10 cellular contexts compared by ENCODE assay signal in the genomic region with DNA sequence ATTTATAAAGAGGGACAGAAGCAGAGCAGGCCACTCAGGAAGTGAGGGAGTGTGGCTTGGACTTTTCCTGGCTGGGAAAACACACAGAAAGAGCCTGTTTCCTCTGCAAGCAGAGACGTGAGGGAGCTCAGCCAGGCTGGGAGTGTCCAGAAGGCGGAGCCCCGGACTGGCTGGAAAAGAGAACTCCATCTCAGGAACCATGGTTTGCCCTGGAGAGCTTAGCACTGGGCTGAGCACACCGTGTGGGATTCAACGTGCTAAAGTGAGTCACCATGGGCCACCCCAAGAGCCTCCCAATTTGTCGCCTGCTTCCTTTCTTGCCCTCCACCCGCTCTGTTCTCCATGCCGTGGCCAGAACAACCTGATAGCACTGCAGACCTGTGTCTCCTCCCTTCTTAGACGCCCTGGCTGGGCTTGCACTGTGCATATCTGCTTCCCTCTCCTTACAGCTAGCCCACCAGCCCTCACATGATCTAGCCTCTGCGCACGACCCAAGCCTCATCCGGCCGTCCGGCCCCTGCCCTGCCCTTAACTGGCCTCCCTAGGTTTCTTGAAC. TPM values are rescaled to one million over a fixed set of nuclear protein-coding genes. Genes with fewer than 3 reads are reported as not detected.
DNase-seq lines count a peak whose midpoint lies in the region; ATAC-seq, FAIRE-seq and TF ChIP-seq lines count a peak whose summit lies in the region.
"Had no signal": no experiment of that assay in that cellular context is flagged by ENCODE, and none has a peak within 500 bp of the region (broad histone marks: within the 10 kb centered on the region; RNA-seq: fewer than 3 reads in every experiment).

No MANE protein-coding gene starts in this region.

- WGBS in mammary epithelial cell (ENCODE audit: low coverage, missing lambda C conversion rate) = 68% methylated on average over 14 of the region's 14 CpGs

- H3K9ac ChIP-seq in HCT116 (ENCODE audit: low read length) = no peak overlapping the region
- H3K9ac ChIP-seq in mammary epithelial cell (ENCODE audit: insufficient read depth, low read length) = no peak overlapping the region

- H3K36me3 Mint-ChIP-seq in T-helper 17 cell (ENCODE audit: low read depth) = peaks cover 4% of the 10 kb centered on the region

- H3K27me3 ChIP-seq in HCT116 (ENCODE audit: insufficient read depth, low read length) (no peaks in the 10 kb centered on the region), mammary epithelial cell (ENCODE audit: insufficient read depth, low read length) (no peaks in the 10 kb centered on the region), gastrocnemius medialis (no peaks in the 10 kb centered on the region)

- no TSS peak for BruUV-seq in HCT116 (replicated peaks; lab: Mats Ljungman, UMichigan)
- BruUV-seq in mammary epithelial cell (replicated peaks; lab: Mats Ljungman, UMichigan) = no TSS peak

- H2AFZ ChIP-seq in HCT116 (ENCODE audit: low read depth, low read length, poor library complexity, severe bottlenecking) = no peak overlapping the region
- peak overlapping the region; percentile 71 for H2AFZ ChIP-seq in mammary epithelial cell (ENCODE audit: low read depth, low read length)

- H3K4me3 Mint-ChIP-seq in T-helper 17 cell = no peak overlapping the region

- ATAC-seq in HCT116 (no peak), gastrocnemius medialis (peak; percentile 63 to 69), T-helper 17 cell (no peak)

- H3K27ac Mint-ChIP-seq in T-helper 17 cell = no peak overlapping the region

- dilution Hi-C loops in mammary epithelial cell (cut with HindIII; ENCODE audit: low sequenced_read_pairs) = loop anchor here (5.0 kb wide), 1 partner anchor 48 kb away; no protein-coding TSS in a partner anchor

- H3K4me1 ChIP-seq in HCT116 (ENCODE audit: control insufficient read depth in 1 of 2, insufficient read depth in 2 of 2, low read length in 2 of 2) (peaks cover 21 to 38% of the 10 kb centered on the region in 2 experiments), mammary epithelial cell (ENCODE audit: insufficient read depth, low read length) (peaks cover 38% of the 10 kb centered on the region), gastrocnemius medialis (peaks cover 7 to 12% of the 10 kb centered on the region in 2 donors)

- no peak overlapping the region for H3K27ac ChIP-seq in HCT116 (ENCODE audit: low read depth, low read length)
- H3K27ac ChIP-seq in mammary epithelial cell (ENCODE audit: insufficient read depth, low read depth, low read length) = peak overlapping the region; percentile 85
- peak overlapping the region; percentile 40 to 71 (median 64) for H3K27ac ChIP-seq in gastrocnemius medialis

- FAIRE-seq in GM12892 (lab: Jason Lieb, UNC) = no peak
- FAIRE-seq: HTR-8/SVneo had no signal

- no peaks in the 10 kb centered on the region for H3K36me3 ChIP-seq in HCT116 (ENCODE audit: control insufficient read depth in 1 of 2, insufficient read depth in 2 of 2, low read length in 2 of 2)
- H3K36me3 ChIP-seq in mammary epithelial cell (ENCODE audit: insufficient read depth, low read length) = no peaks in the 10 kb centered on the region
- no peaks in the 10 kb centered on the region for H3K36me3 ChIP-seq in gastrocnemius medialis

- no peak for TF ChIP-seq CTCF in HCT116 (IDR thresholded peaks at IDR 0.05 in 2 of 3, conservative IDR thresholded peaks at IDR 0.05 in 1 of 3; ENCODE audit: borderline replicate concordance in 1 of 3, insufficient read depth in 1 of 3, low read depth in 2 of 3, low read length in 2 of 3)
- no peak for TF ChIP-seq CTCF in mammary epithelial cell (conservative IDR thresholded peaks at IDR 0.05 in 1 of 2, IDR thresholded peaks at IDR 0.05 in 1 of 2; ENCODE audit: extremely low read depth in 1 of 2, insufficient read depth in 1 of 2, low read depth in 1 of 2, low read length in 2 of 2)
- TF ChIP-seq CTCF in gastrocnemius medialis (IDR thresholded peaks at IDR 0.05 in 4 of 5, conservative IDR thresholded peaks at IDR 0.05 in 1 of 5) = peak in 1 of 5 experiments; percentile 22

- H3K9me3 ChIP-seq in HCT116 (ENCODE audit: control insufficient read depth in 1 of 2, insufficient read depth in 1 of 2, low read depth in 1 of 2, low read length in 2 of 2) (no peaks in the 10 kb centered on the region), mammary epithelial cell (replicated peaks; ENCODE audit: insufficient read depth, low read length) (no peaks in the 10 kb centered on the region), gastrocnemius medialis (no peaks in the 10 kb centered on the region), T-helper 17 cell (ENCODE audit: control insufficient read depth, low read length, poor library complexity, severe bottlenecking) (no peaks in the 10 kb centered on the region)

- 0 out of 2 replicates have a peak, but pooled peaks cover 5% of the 10 kb centered on the region for H3K9me2 ChIP-seq in HCT116 (ENCODE audit: insufficient read depth)

- H3K4me2 ChIP-seq in HCT116 (ENCODE audit: low read length) (peak overlapping the region; percentile 63), mammary epithelial cell (ENCODE audit: insufficient read depth, low read depth, low read length) (peak overlapping the region; percentile 17)

- no peak for TF ChIP-seq RAD21 in HCT116 (IDR thresholded peaks at IDR 0.05; ENCODE audit: low read depth)

- H3K79me2 ChIP-seq in HCT116 (ENCODE audit: insufficient read depth, low read length) (peaks cover 18% of the 10 kb centered on the region; the same call in 1 of the 2 replicates), mammary epithelial cell (ENCODE audit: insufficient read depth, low read length) (peaks cover 68% of the 10 kb centered on the region)

- intact Hi-C loops in HCT116 (cut with micrococcal nuclease) (no loop called here), mammary epithelial cell (cut with micrococcal nuclease) (loop anchor here (5.0 kb wide), 2 partner anchors 37 to 52 kb away; a partner anchor contains a TSS), gastrocnemius medialis (cut with DNase I; ENCODE audit: low total_unique reads) (no loop called here)

- H3K4me3 ChIP-seq in HCT116 (replicated peaks in 1 of 2; ENCODE audit: low read depth in 1 of 2, low read length in 2 of 2) (no peak overlapping the region), mammary epithelial cell (replicated peaks in 1 of 3; ENCODE audit: insufficient read depth in 1 of 3, low read depth in 2 of 3, low read length in 3 of 3) (no peak overlapping the region), gastrocnemius medialis (peak overlapping the region in 1 of 4 donors; percentile 42)

- TF ChIP-seq POLR2A in HCT116 (IDR thresholded peaks at IDR 0.05; ENCODE audit: borderline replicate concordance, extremely low read depth, insufficient read depth, insufficient read length) (no peak), gastrocnemius medialis (IDR thresholded peaks at IDR 0.05) (no peak), GM12892 (IDR thresholded peaks at IDR 0.05; ENCODE audit: low read depth, low read length) (no peak)

- RAD21 ChIA-PET in HCT116 (lab: Charles Lee; ENCODE audit: low non-redundant PET in 1 of 2, low total read pairs in 2 of 2, uncharacterized antibody in 2 of 2, unreplicated experiment in 2 of 2) = no interaction called here

- H4K20me1 ChIP-seq in HCT116 (ENCODE audit: insufficient read depth) (no peaks in the 10 kb centered on the region), mammary epithelial cell (ENCODE audit: insufficient read depth, low read length) (no peaks in the 10 kb centered on the region)

- DNase-seq in HCT116 (ENCODE audit: low read depth, low spot score) (no peak), mammary epithelial cell (peak; percentile 62), kidney tubule cell (ENCODE audit: low spot score) (peak; percentile 77), gastrocnemius medialis (peak; percentile 31 to 40), activated gamma-delta T cell treated with Interleukin-2 at 50 U/mL for 16 hours (no peak), T-helper 17 cell (no peak), NCI-H82 treated with DMSO at 0.1 percent for 48 hours (lab: John Stamatoyannopoulos, UW; ENCODE audit: unreplicated experiment) (no peak), GM12892 (ENCODE audit: insufficient read length) (no peak)
- DNase-seq: RPMI8226 had no signal

- H3K4me1 Mint-ChIP-seq in T-helper 17 cell = peaks cover 5% of the 10 kb centered on the region

- in situ Hi-C loops in mammary epithelial cell (cut with MboI; ENCODE audit: low sequenced_read_pairs in 2 of 2) = no loop called here
- in situ Hi-C loops in gastrocnemius medialis (cut with MboI; ENCODE audit: low sequenced_read_pairs in 4 of 4) = no loop called here

- POLR2A ChIA-PET in HCT116 (lab: Charles Lee) = interaction anchor here (2.1 kb wide), 1 partner anchor 21 kb away, joined by 4 read pairs; no protein-coding TSS in a partner anchor

- peaks cover 33% of the 10 kb centered on the region for H3K27me3 Mint-ChIP-seq in T-helper 17 cell

- CTCF ChIA-PET in HCT116 (lab: Charles Lee) = no interaction called here
- CTCF ChIA-PET in mammary epithelial cell (lab: Charles Lee; ENCODE audit: low non-redundant PET) = interaction anchor here (0.6 kb wide), 1 partner anchor 52 kb away, joined by 3 read pairs; a partner anchor contains a TSS

TF ChIP-seq in HCT116, 20 proteins besides CTCF, POLR2A, EP300 and RAD21 (continues in another document):
- TF ChIP-seq POLR2AphosphoS5 (IDR thresholded peaks at IDR 0.05; ENCODE audit: low read depth, low read length) (no peak), ZFX (IDR thresholded peaks at IDR 0.05) (no peak), EZH2 (IDR thresholded peaks at IDR 0.05) (no peak), SRF (IDR thresholded peaks at IDR 0.05; ENCODE audit: low read depth) (no peak), JUND (IDR thresholded peaks at IDR 0.05) (no peak), CEBPB (IDR thresholded peaks at IDR 0.05; ENCODE audit: low read depth) (no peak)
- TF ChIP-seq, protein P1, sequence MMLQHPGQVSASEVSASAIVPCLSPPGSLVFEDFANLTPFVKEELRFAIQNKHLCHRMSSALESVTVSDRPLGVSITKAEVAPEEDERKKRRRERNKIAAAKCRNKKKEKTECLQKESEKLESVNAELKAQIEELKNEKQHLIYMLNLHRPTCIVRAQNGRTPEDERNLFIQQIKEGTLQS (IDR thresholded peaks at IDR 0.05) = no peak

RNA-seq across cellular contexts. Expression of a gene that starts 51.8 kb away (rescaled TPM):
- total RNA-seq in HCT116 (2021; ENCODE audit: unreplicated experiment) (19.9 TPM), mammary epithelial cell (10 to 100 TPM; 25.0 to 34.3 TPM), gastrocnemius medialis (10 to 100 TPM; 10.5 to 29.2 (median 11.2) TPM), T-helper 17 cell (not detected)
- 22.3 and 25.1 TPM in 2 replicates for polyA plus RNA-seq in HCT116 (2012)
- polyA plus RNA-seq in mammary epithelial cell = 33.8 TPM
- 34.7 TPM for polyA minus RNA-seq in mammary epithelial cell
- polyA plus RNA-seq in GM12892 (2012; ENCODE audit: missing spikeins) = 6.2 TPM

Comparison
In these comparisons a context has a peak if more than half of its experiments do, and no peak if none do; other contexts are left out.
1. ATAC-seq: peak in gastrocnemius medialis (2 of 2); none in HCT116 (single experiment) and T-helper 17 cell (single experiment).
2. DNase-seq: peak in mammary epithelial cell (single experiment), kidney tubule cell (single experiment) and gastrocnemius medialis (2 of 2); none in HCT116 (single experiment), activated gamma-delta T cell treated with Interleukin-2 at 50 U/mL for 16 hours (single experiment), T-helper 17 cell (0 of 3), NCI-H82 treated with DMSO at 0.1 percent for 48 hours (single experiment) and GM12892 (single experiment).
3. RNA of a gene that starts 51.8 kb away (total RNA-seq): 25.0 to 34.3 TPM in mammary epithelial cell, 19.9 TPM in HCT116 (single experiment) and 10.5 to 29.2 TPM in gastrocnemius medialis; not detected in T-helper 17 cell; every median in the first group is over 10 times any median in the second.